9 cellular contexts compared by ENCODE assay signal in genomic region chr1:101236546-101237228, GRCh38. TPM values are rescaled to one million over a fixed set of nuclear protein-coding genes. Genes with fewer than 3 reads are reported as not detected.
DNase-seq lines count a peak whose midpoint lies in the region; ATAC-seq and TF ChIP-seq lines count a peak whose summit lies in the region.
"Had no signal": no experiment of that assay in that cellular context is flagged by ENCODE, and none has a peak within 500 bp of the region (broad histone marks: within the 10 kb centered on the region; RNA-seq: fewer than 3 reads in every experiment).

S1PR1 (plus strand) TSS chr1:101237019; CDS start chr1:101238985, 1,966 bp downstream.

- H3K36me3 Mint-ChIP-seq in activated naive CD8-positive, alpha-beta T cell treated with anti-CD3 and anti-CD28 coated beads, Interleukin-2, amount 50 U/mL, for 24 hours (ENCODE audit: low read depth), result peaks cover 44% of the 10 kb centered on the region
- H3K36me3 Mint-ChIP-seq in progenitor cell of endocrine pancreas (ENCODE audit: insufficient read depth), result no peaks in the 10 kb centered on the region

- H3K4me3 Mint-ChIP-seq in activated naive CD8-positive, alpha-beta T cell treated with anti-CD3 and anti-CD28 coated beads, Interleukin-2, amount 50 U/mL, for 24 hours, result peak within 1 kb of the TSS; percentile 96
- H3K4me3 Mint-ChIP-seq in progenitor cell of endocrine pancreas (ENCODE audit: low read depth), result peak within 1 kb of the TSS; percentile 85

- no peaks in the 10 kb centered on the region for H3K27me3 Mint-ChIP-seq in activated naive CD8-positive, alpha-beta T cell treated with anti-CD3 and anti-CD28 coated beads, Interleukin-2, amount 50 U/mL, for 24 hours
- peaks cover 70% of the 10 kb centered on the region for H3K27me3 Mint-ChIP-seq in progenitor cell of endocrine pancreas

- H3K27ac Mint-ChIP-seq in activated naive CD8-positive, alpha-beta T cell treated with anti-CD3 and anti-CD28 coated beads, Interleukin-2, amount 50 U/mL, for 24 hours, result peak within 1 kb of the TSS; percentile 98
- H3K27ac Mint-ChIP-seq in progenitor cell of endocrine pancreas, result peak within 1 kb of the TSS; percentile 91

- intact Hi-C loops in heart left ventricle (cut with DNase I), result loop anchor here (2.0 to 10.0 kb wide), 15 partner anchors 51 to 314 kb away; partner anchors contain the start of gene DPH5 (in 4 of the 10)
- intact Hi-C loops in uterus (cut with DNase I; ENCODE audit: low total_unique reads), result no loop called here

- H3K9me3 ChIP-seq in SK-N-MC (ENCODE audit: low read depth, low read length) (no peaks in the 10 kb centered on the region), heart left ventricle (no peaks in the 10 kb centered on the region), uterus (no peaks in the 10 kb centered on the region)

- H3K27me3 ChIP-seq in heart left ventricle (no peaks in the 10 kb centered on the region), uterus (peaks cover 0 to 4% of the 10 kb centered on the region in 2 donors)

- TF ChIP-seq CTCF in heart left ventricle (IDR thresholded peaks at IDR 0.05), result no peak
- no peak for TF ChIP-seq CTCF in progenitor cell of endocrine pancreas (IDR thresholded peaks at IDR 0.05; ENCODE audit: unreplicated experiment)
- TF ChIP-seq CTCF in uterus (IDR thresholded peaks at IDR 0.05), result no peak

- peak within 1 kb of the TSS; percentile 89 for H3K4me3 ChIP-seq in SK-N-MC
- peak within 1 kb of the TSS; percentile 60 to 88 (median 73) for H3K4me3 ChIP-seq in heart left ventricle
- peak within 1 kb of the TSS; percentile 36 to 48 for H3K4me3 ChIP-seq in uterus

- H3K9me3 Mint-ChIP-seq in activated naive CD8-positive, alpha-beta T cell treated with anti-CD3 and anti-CD28 coated beads, Interleukin-2, amount 50 U/mL, for 24 hours, result peaks cover 5% of the 10 kb centered on the region
- no peaks in the 10 kb centered on the region for H3K9me3 Mint-ChIP-seq in progenitor cell of endocrine pancreas (ENCODE audit: low read depth)

- H3K4me1 ChIP-seq in heart left ventricle (peaks cover 0 to 54% (median 22%) of the 10 kb centered on the region in 12 donors), uterus (peaks cover 0 to 4% of the 10 kb centered on the region in 2 donors)

- H3K27ac ChIP-seq in SK-N-MC (no peak within 1 kb of the TSS), heart left ventricle (peak within 1 kb of the TSS; percentile 83 to 99 (median 95)), uterus (peak within 1 kb of the TSS; percentile 77 to 84)
- H3K27ac ChIP-seq: C4-2B had no signal

- peak; percentile 13 for ATAC-seq in HG03095 (IDR thresholded peaks at IDR 0.05; ENCODE audit: unreplicated experiment)
- ATAC-seq in activated naive CD8-positive, alpha-beta T cell treated with anti-CD3 and anti-CD28 coated beads, Interleukin-2, amount 50 U/mL, for 24 hours, result peak; percentile 35
- peak; percentile 64 to 76 (median 68) for ATAC-seq in heart left ventricle

- TF ChIP-seq POLR2A in heart left ventricle (IDR thresholded peaks at IDR 0.05) (peak in 1 of 2 donors; percentile 71), uterus (IDR thresholded peaks at IDR 0.05) (peak in 1 of 2 donors; percentile 27)

- DNase-seq in NCI-H2029 (lab: John Stamatoyannopoulos, UW) (peak; percentile 13), NCI-H2029 treated with DMSO at 0.1 percent for 48 hours (lab: John Stamatoyannopoulos, UW) (no peak), SK-N-MC (ENCODE audit: low read depth, low spot score) (no peak), heart left ventricle (peak; percentile 87 to 92 (median 89)), progenitor cell of endocrine pancreas (ENCODE audit: low spot score, unreplicated experiment) (peak; percentile 56), uterus (peak; percentile 45 to 66)
- peak; percentile 71 for DNase-seq in activated naive CD8-positive, alpha-beta T cell treated with anti-CD3 and anti-CD28 coated beads, Interleukin-2, amount 50 U/mL, for 24 hours

- peak within 1 kb of the TSS; percentile 61 for H3K9ac ChIP-seq in SK-N-MC (ENCODE audit: insufficient read length)

- WGBS in heart left ventricle, 4 donors, result 0 to 2% (median 1%) methylated on average over 34 to 45 of the region's 45 CpGs

- peaks cover 62% of the 10 kb centered on the region for H3K4me1 Mint-ChIP-seq in activated naive CD8-positive, alpha-beta T cell treated with anti-CD3 and anti-CD28 coated beads, Interleukin-2, amount 50 U/mL, for 24 hours
- peaks cover 19% of the 10 kb centered on the region for H3K4me1 Mint-ChIP-seq in progenitor cell of endocrine pancreas (ENCODE audit: low read depth)

- H3K36me3 ChIP-seq in SK-N-MC (ENCODE audit: insufficient read depth, low read length), result no peaks in the 10 kb centered on the region
- peaks cover 0 to 29% (median 25%) of the 10 kb centered on the region in 9 donors for H3K36me3 ChIP-seq in heart left ventricle
- no peaks in the 10 kb centered on the region for H3K36me3 ChIP-seq in uterus

RNA-seq across cellular contexts. Expression of gene S1PR1, which starts in this region (rescaled TPM):
- 100 to 1,000 TPM in 2 of 9 donors, 10 to 100 TPM in 7; 40.6 to 175 (median 61.7) TPM for total RNA-seq in heart left ventricle
- 10 to 100 TPM; 37.0 to 60.6 TPM for polyA plus RNA-seq in heart left ventricle
- 0.89 and 1.1 TPM in 2 replicates for total RNA-seq in progenitor cell of endocrine pancreas
- total RNA-seq in uterus, result 10 to 100 TPM; 25.6 to 97.9 (median 64.2) TPM

Comparison
In these comparisons a context has a peak if more than half of its experiments do, and no peak if none do; other contexts are left out.
1. RNA of gene S1PR1 (total RNA-seq): 25.6 to 97.9 TPM in uterus and 40.6 to 175 TPM in heart left ventricle; 0.89 to 1.1 TPM in progenitor cell of endocrine pancreas; every median in the first group is over 10 times any median in the second.
2. DNase-seq: peak in NCI-H2029 (single experiment), activated naive CD8-positive, alpha-beta T cell treated with anti-CD3 and anti-CD28 coated beads, Interleukin-2, amount 50 U/mL, for 24 hours (single experiment), heart left ventricle (5 of 5), progenitor cell of endocrine pancreas (single experiment) and uterus (2 of 2); none in NCI-H2029 treated with DMSO at 0.1 percent for 48 hours (single experiment) and SK-N-MC (single experiment).
3. ATAC-seq: peak in every context shown above with its lines; median percentile 68 in heart left ventricle; 35 in activated naive CD8-positive, alpha-beta T cell treated with anti-CD3 and anti-CD28 coated beads, Interleukin-2, amount 50 U/mL, for 24 hours; 13 in HG03095.
4. Peak in every context shown above with its lines, with median percentiles within 50 percentile points of each other: H3K4me3 ChIP-seq.